15 cellular contexts compared by ENCODE assay signal in genomic region chr22:39171623-39172264, GRCh38. TPM values are rescaled to one million over a fixed set of nuclear protein-coding genes. Genes with fewer than 3 reads are reported as not detected.
DNase-seq lines count a peak whose midpoint lies in the region; ATAC-seq and TF ChIP-seq lines count a peak whose summit lies in the region.
"Had no signal": no experiment of that assay in that cellular context is flagged by ENCODE, and none has a peak within 500 bp of the region (broad histone marks: within the 10 kb centered on the region; RNA-seq: fewer than 3 reads in every experiment).

No MANE protein-coding gene starts in this region.

- H3K27me3 ChIP-seq in HUES64 (ENCODE audit: insufficient read depth, low read length): no peaks in the 10 kb centered on the region
- no peaks in the 10 kb centered on the region for H3K27me3 ChIP-seq in effector memory CD4-positive, alpha-beta T cell (replicated peaks; ENCODE audit: control insufficient read depth, insufficient read depth, low read length, poor library complexity, severe bottlenecking)
- no peaks in the 10 kb centered on the region for H3K27me3 ChIP-seq in sigmoid colon
- H3K27me3 ChIP-seq in osteoblast (ENCODE audit: insufficient read depth, low read length): peaks cover 6% of the 10 kb centered on the region
- H3K27me3 ChIP-seq: cardiac muscle cell, Peyer's patch had no signal

- no peaks in the 10 kb centered on the region for H3K79me2 ChIP-seq in osteoblast (ENCODE audit: insufficient read depth, low read length)

- H3K36me3 ChIP-seq in HUES64 (ENCODE audit: insufficient read depth, low read length) (no peaks in the 10 kb centered on the region), sigmoid colon (no peaks in the 10 kb centered on the region), osteoblast (ENCODE audit: insufficient read depth, low read length) (no peaks in the 10 kb centered on the region)
- H3K36me3 ChIP-seq in effector memory CD4-positive, alpha-beta T cell (ENCODE audit: control insufficient read depth, insufficient read depth, low read length): no peaks in the 10 kb centered on the region
- H3K36me3 ChIP-seq: cardiac muscle cell, esophagus squamous epithelium, HAP-1, Peyer's patch had no signal

- no peaks in the 10 kb centered on the region for H4K20me1 ChIP-seq in osteoblast (ENCODE audit: insufficient read depth, low read length)

- H3K4me1 ChIP-seq in HUES64 (ENCODE audit: insufficient read depth, low read length) (peaks cover 46% of the 10 kb centered on the region), sigmoid colon (peaks cover 0 to 46% (median 43%) of the 10 kb centered on the region in 4 donors), osteoblast (ENCODE audit: insufficient read depth, low read length) (peaks cover 34% of the 10 kb centered on the region)
- H3K4me1 ChIP-seq in effector memory CD4-positive, alpha-beta T cell (ENCODE audit: control insufficient read depth, insufficient read depth, low read length, poor library complexity, severe bottlenecking): peaks cover 38% of the 10 kb centered on the region

- 84% methylated on average over 16 of the region's 17 CpGs for whole genome bisulfite sequencing in HUES64
- WGBS in sigmoid colon, 2 donors: 63 to 76% methylated on average over 17 of the region's 17 CpGs

- H3K4me3 ChIP-seq in HUES64 (ENCODE audit: low read length) (no peak overlapping the region), sigmoid colon (no peak overlapping the region), osteoblast (ENCODE audit: insufficient read depth, low read length) (no peak overlapping the region)
- H3K4me3 ChIP-seq in effector memory CD4-positive, alpha-beta T cell (ENCODE audit: insufficient read depth, low read depth, low read length, poor library complexity, severe bottlenecking): no peak overlapping the region
- H3K4me3 ChIP-seq: cardiac muscle cell, HAP-1 had no signal

- TF ChIP-seq POLR2A in sigmoid colon (IDR thresholded peaks at IDR 0.05): no peak

- H3K4me2 ChIP-seq in osteoblast (ENCODE audit: insufficient read depth, low read length): no peak overlapping the region

- H3K9me3 ChIP-seq in HUES64 (ENCODE audit: insufficient read depth, low read depth, low read length) (no peaks in the 10 kb centered on the region), sigmoid colon (no peaks in the 10 kb centered on the region), osteoblast (ENCODE audit: low read depth, low read length) (no peaks in the 10 kb centered on the region)
- H3K9me3 ChIP-seq in effector memory CD4-positive, alpha-beta T cell (ENCODE audit: control insufficient read depth, low read length): no peaks in the 10 kb centered on the region
- H3K9me3 ChIP-seq: esophagus squamous epithelium, HAP-1, Peyer's patch had no signal

- in situ Hi-C loops in G401 (cut with HindIII; ENCODE audit: low sequenced_read_pairs): no loop called here

- DNase-seq in activated CD4-positive, CD25-positive, alpha-beta regulatory T cell treated with anti-CD3 and anti-CD28 coated beads, Interleukin-2, amount 50 U/mL, for 72 hours: peak; percentile 28
- no peak for DNase-seq in effector memory CD4-positive, alpha-beta T cell
- DNase-seq in sigmoid colon (no peak), osteoblast (ENCODE audit: insufficient read length, low spot score, missing footprints) (no peak), G401 (ENCODE audit: low spot score) (no peak)
- no peak for DNase-seq in activated T-cell treated with anti-CD3 and anti-CD28 coated beads, Interleukin-2, amount 50 U/mL, for 48 hours
- DNase-seq: ACHN; activated T-cell treated with anti-CD3 and anti-CD28 coated beads, Interleukin-2, amount 50 U/mL, for 4 hours; esophagus squamous epithelium; NCI-H1105 had no signal

- intact Hi-C loops in sigmoid colon (cut with DNase I): loop anchor here (1.0 to 5.0 kb wide), 3 partner anchors 71 to 146 kb away; partner anchors contain the start of gene PDGFB

- no peak for ATAC-seq in activated CD4-positive, CD25-positive, alpha-beta regulatory T cell treated with anti-CD3 and anti-CD28 coated beads, Interleukin-2, amount 50 U/mL, for 24 hours

- H3K9ac ChIP-seq in HUES64 (ENCODE audit: low read depth, low read length): peak overlapping the region; percentile 70; the same call in 1 of the 2 replicates

- no peak overlapping the region for H2AFZ ChIP-seq in osteoblast (ENCODE audit: low read length)

- TF ChIP-seq CTCF in sigmoid colon (IDR thresholded peaks at IDR 0.05) (no peak), osteoblast (IDR thresholded peaks at IDR 0.05; ENCODE audit: extremely low read depth, low read depth, low read length) (no peak)

- TF ChIP-seq EP300 in sigmoid colon (IDR thresholded peaks at IDR 0.05): no peak

- H3K27ac ChIP-seq in HUES64 (ENCODE audit: low read depth, low read length) (0 out of 2 replicates have a peak overlapping the region, but pooled peaks have one; percentile 50), sigmoid colon (peak overlapping the region; percentile 24 to 47 (median 28)), osteoblast (ENCODE audit: low read depth, low read length) (no peak overlapping the region)
- H3K27ac ChIP-seq in effector memory CD4-positive, alpha-beta T cell (ENCODE audit: insufficient read depth, low read length, poor library complexity, severe bottlenecking): peak overlapping the region; percentile 42
- H3K27ac ChIP-seq: cardiac muscle cell had no signal

RNA-seq across cellular contexts. Expression of gene CBX7, which starts 19.3 kb away (rescaled TPM):
- 2.9 TPM for polyA plus RNA-seq in HUES64 (2013, experiment 1 of 2)
- 3.7 TPM for polyA plus RNA-seq in HUES64 (2013, experiment 2 of 2)
- total RNA-seq in sigmoid colon (100 to 1,000 TPM; 108 to 166 (median 125) TPM), osteoblast (12.7 and 14.5 TPM in 2 replicates)
- 10 to 100 TPM; 10.9 to 39.0 (median 36.2) TPM for polyA plus RNA-seq in sigmoid colon
- 7.9 and 9.6 TPM in 2 replicates for total RNA-seq in G401 (2014; rRNA removed; shearing (Covaris generic))
